8 cellular contexts compared by ENCODE assay signal in genomic region chr7:93117852-93118530, GRCh38. TPM values are rescaled to one million over a fixed set of nuclear protein-coding genes. Genes with fewer than 3 reads are reported as not detected.
DNase-seq lines count a peak whose midpoint lies in the region; ATAC-seq and FAIRE-seq lines count a peak whose summit lies in the region.

Gene SAMD9 (minus strand): TSS chr7:93117979. CDS start chr7:93106097, 11,882 bp downstream.

- H3K27me3 Mint-ChIP-seq in naive thymus-derived CD8-positive, alpha-beta T cell: peaks cover 0 to 2% (median 0%) of the 10 kb centered on the region in 5 donors

- H3K36me3 Mint-ChIP-seq in naive thymus-derived CD8-positive, alpha-beta T cell: peaks cover 29 to 53% (median 41%) of the 10 kb centered on the region in 3 donors

- FAIRE-seq in endometrium (lab: Jason Lieb, UNC): peak; percentile 33

- POLR2A ChIA-PET in naive thymus-derived CD8-positive, alpha-beta T cell (lab: Charles Lee): interaction anchor here (0.9 to 2.0 kb wide), 7 partner anchors 21 to 1238 kb away, joined by 3 to 7 read pairs (median 5); partner anchors contain the start of genes ANKIB1, KRIT1, MTERF1 and RBM48

- DNase-seq in COLO668 (lab: John Stamatoyannopoulos, UW; ENCODE audit: unreplicated experiment) (peak; percentile 47), NCI-H526 treated with DMSO at 0.1 percent for 48 hours (lab: John Stamatoyannopoulos, UW) (peak; percentile 96), superior temporal gyrus (ENCODE audit: extremely low spot score) (peak; percentile 55)
- peak; percentile 37 to 38 for DNase-seq in activated CD4-positive, alpha-beta T cell treated with anti-CD3 and anti-CD28 coated beads, Interleukin-2, amount 50 U/mL, for 4 hours
- peak in 9 of 10 donors; percentile 47 to 84 (median 66) for DNase-seq in naive thymus-derived CD8-positive, alpha-beta T cell

- peak within 1 kb of the TSS; percentile 82 to 96 (median 88) for H3K4me3 Mint-ChIP-seq in naive thymus-derived CD8-positive, alpha-beta T cell

- ATAC-seq in GM19455 (IDR thresholded peaks at IDR 0.05; ENCODE audit: unreplicated experiment): peak; percentile 98
- ATAC-seq in HG03520 (IDR thresholded peaks at IDR 0.05; ENCODE audit: unreplicated experiment): peak; percentile 100
- peak; percentile 99 to 100 for ATAC-seq in naive thymus-derived CD8-positive, alpha-beta T cell

- peaks cover 0 to 37% (median 22%) of the 10 kb centered on the region in 9 donors for H3K9me3 Mint-ChIP-seq in naive thymus-derived CD8-positive, alpha-beta T cell

- H3K27ac Mint-ChIP-seq in naive thymus-derived CD8-positive, alpha-beta T cell: peak within 1 kb of the TSS; percentile 88 to 96 (median 92)

- H3K4me1 Mint-ChIP-seq in naive thymus-derived CD8-positive, alpha-beta T cell: peaks cover 11 to 51% (median 51%) of the 10 kb centered on the region in 4 donors

RNA-seq across cellular contexts. Expression of gene SAMD9, which starts in this region (rescaled TPM):
- total RNA-seq in naive thymus-derived CD8-positive, alpha-beta T cell: 10 to 100 TPM; 46.8 to 49.9 TPM
- polyA plus RNA-seq in naive thymus-derived CD8-positive, alpha-beta T cell: 10 to 100 TPM; 21.7 to 28.3 (median 22.7) TPM

Comparison
In these comparisons a context has a peak if more than half of its experiments do, and no peak if none do; other contexts are left out.
1. Peak in every context shown above with its lines: DNase-seq and ATAC-seq.
2. DNase-seq: peak in every context shown above with its lines; median percentile 96 in NCI-H526 treated with DMSO at 0.1 percent for 48 hours; 66 in naive thymus-derived CD8-positive, alpha-beta T cell; 55 in superior temporal gyrus; 47 in COLO668; 38 in activated CD4-positive, alpha-beta T cell treated with anti-CD3 and anti-CD28 coated beads, Interleukin-2, amount 50 U/mL, for 4 hours.